23 cellular contexts compared by ENCODE assay signal in genomic region chr7:107811934-107812333, GRCh38. TPM values are rescaled to one million over a fixed set of nuclear protein-coding genes. Genes with fewer than 3 reads are reported as not detected.
"Had no signal": no experiment of that assay in that cellular context is flagged by ENCODE, and none has a peak within 500 bp of the region (broad histone marks: within the 10 kb centered on the region; RNA-seq: fewer than 3 reads in every experiment).

No MANE protein-coding gene starts in this region.

- DNase-seq: activated B cell treated with CpG ODN at 0.5 μM for 24 hours; activated CD4-positive, alpha-beta T cell treated with anti-CD3 and anti-CD28 coated beads for 1 hour; activated CD4-positive, alpha-beta T cell treated with anti-CD3 and anti-CD28 coated beads, Interleukin-2, amount 10 ng/mL, durations not matched to agents 24 days and 14 days; activated CD4-positive, alpha-beta T cell treated with anti-CD3 and anti-CD28 coated beads, Interleukin-2, amount 50 U/mL, for 48 hours; activated CD8-positive, alpha-beta memory T cell treated with anti-CD3 and anti-CD28 coated beads, Interleukin-2, amount 10 ng/mL, durations not matched to agents 7 days and 5 days; activated gamma-delta T cell; activated naive CD4-positive, alpha-beta T cell treated with anti-CD3 and anti-CD28 coated beads for 36 hours; activated T-cell treated with anti-CD3 and anti-CD28 coated beads, Interleukin-2, amount 50 U/mL, for 48 hours; amygdala; NCI-H1105 treated with DMSO at 0.1 percent for 48 hours; NCI-H1436 treated with DMSO at 0.1 percent for 48 hours; NCI-H187; NCI-H2081 treated with DMSO at 0.1 percent for 48 hours; NCI-H446; NCI-H524; PC-3; SHP77; T-helper 17 cell; T-helper 9 cell had no signal

- ATAC-seq: activated CD8-positive, alpha-beta memory T cell treated with anti-CD3 and anti-CD28 coated beads, Interleukin-2, amount 10 ng/mL, durations not matched to agents 7 days and 5 days; activated T-helper 17 cell treated with anti-CD3 and anti-CD28 coated beads, Interleukin-2, amount 50 U/mL, for 72 hours; PC-3; T-helper 17 cell had no signal

- H3K36me3 ChIP-seq: cardiac muscle cell had no signal

- H3K27me3 ChIP-seq: cardiac muscle cell had no signal

- FAIRE-seq: astrocyte, RCC 7860 had no signal

- H3K4me3 ChIP-seq: cardiac muscle cell had no signal

- H3K27ac ChIP-seq: cardiac muscle cell had no signal

RNA-seq across cellular contexts. Expression of gene SLC26A3, which starts 8.9 kb away (rescaled TPM):
- total RNA-seq: activated B cell treated with CpG ODN at 0.5 μM for 24 hours; activated CD4-positive, alpha-beta T cell treated with anti-CD3 and anti-CD28 coated beads, Interleukin-2, amount 10 ng/mL, durations not matched to agents 24 days and 14 days; activated CD8-positive, alpha-beta memory T cell treated with anti-CD3 and anti-CD28 coated beads, Interleukin-2, amount 10 ng/mL, durations not matched to agents 7 days and 5 days; activated naive CD4-positive, alpha-beta T cell treated with anti-CD3 and anti-CD28 coated beads for 36 hours; activated T-helper 17 cell treated with anti-CD3 and anti-CD28 coated beads, Interleukin-2, amount 50 U/mL, for 72 hours; astrocyte; cardiac muscle cell; PC-3; T-helper 17 cell had no signal
